Comparison of ENCODE assay signal across 17 cellular contexts in the genomic region with DNA sequence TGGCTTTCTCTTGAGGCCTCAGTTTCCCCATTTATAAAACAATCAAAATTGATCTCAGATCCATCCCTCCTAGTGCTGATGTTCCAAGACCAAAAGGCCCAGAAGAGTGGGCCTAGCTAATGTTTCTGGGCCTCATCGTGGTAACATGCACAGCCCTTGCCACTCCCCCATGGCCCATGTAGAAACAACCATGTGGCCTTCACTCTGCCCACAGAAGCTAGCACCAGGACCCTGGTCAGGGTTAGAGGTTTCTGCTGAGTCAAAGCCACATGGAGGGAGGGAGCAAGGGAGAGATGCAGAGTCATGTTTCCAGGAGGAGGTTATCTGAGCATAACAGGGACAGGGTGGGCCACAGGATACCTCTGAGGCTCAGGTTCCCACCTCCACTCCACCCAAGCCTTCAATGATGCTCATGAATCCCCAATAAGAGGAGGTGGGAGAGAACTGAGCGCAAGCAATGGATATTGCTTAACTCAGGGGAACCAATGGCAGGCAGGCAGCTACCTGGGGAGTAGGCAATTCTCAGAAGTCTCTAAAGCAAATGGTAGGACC. TPM values are rescaled to one million over a fixed set of nuclear protein-coding genes. Genes with fewer than 3 reads are reported as not detected.
DNase-seq lines count a peak whose midpoint lies in the region; ATAC-seq and TF ChIP-seq lines count a peak whose summit lies in the region.
"Had no signal": no experiment of that assay in that cellular context is flagged by ENCODE, and none has a peak within 500 bp of the region (broad histone marks: within the 10 kb centered on the region; RNA-seq: fewer than 3 reads in every experiment).

No MANE protein-coding gene starts in this region.

- peaks cover 91% of the 10 kb centered on the region for H3K36me3 Mint-ChIP-seq in activated T-helper 17 cell treated with anti-CD3 and anti-CD28 coated beads, Interleukin-2, amount 50 U/mL, for 72 hours (ENCODE audit: low read depth)

- H3K4me1 Mint-ChIP-seq in activated T-helper 17 cell treated with anti-CD3 and anti-CD28 coated beads, Interleukin-2, amount 50 U/mL, for 72 hours = peaks cover 41% of the 10 kb centered on the region

- intact Hi-C loops in thyroid gland (cut with DNase I) = no loop called here
- intact Hi-C loops in tibial artery (cut with DNase I; ENCODE audit: low total_unique reads) = no loop called here

- peaks cover 89% of the 10 kb centered on the region for H3K79me2 ChIP-seq in DOHH2 (ENCODE audit: control insufficient read depth, low read length)

- no peaks in the 10 kb centered on the region for H3K27me3 ChIP-seq in DOHH2 (ENCODE audit: control insufficient read depth, low read length)
- no peaks in the 10 kb centered on the region for H3K27me3 ChIP-seq in neutrophil
- no peaks in the 10 kb centered on the region for H3K27me3 ChIP-seq in thyroid gland
- H3K27me3 ChIP-seq in tibial artery = no peaks in the 10 kb centered on the region

- H3F3A ChIP-seq in DOHH2 (ENCODE audit: control insufficient read depth, insufficient read depth) = peaks cover 12% of the 10 kb centered on the region

- WGBS in thyroid gland, 2 donors = 100% methylated on average over 1 to 2 of the region's 2 CpGs

- DNase-seq in MV-4-11 (lab: John Stamatoyannopoulos, UW) = peak; percentile 40
- no peak for DNase-seq in thyroid gland
- DNase-seq in tibial artery = no peak
- no peak for DNase-seq in EL
- DNase-seq: activated effector memory CD4-positive, alpha-beta T cell treated with Interleukin-2 at 50 U/mL for 16 hours; caudate nucleus; IMR-90; NCI-H187; NCI-H510A treated with DMSO at 0.1 percent for 48 hours; right cardiac atrium; SIG-M5; WERI-Rb-1 had no signal

- H4K20me1 ChIP-seq in DOHH2 (ENCODE audit: control insufficient read depth, insufficient read depth, low read depth, low read length) = no peaks in the 10 kb centered on the region

- no peak for ATAC-seq in activated T-helper 17 cell treated with anti-CD3 and anti-CD28 coated beads, Interleukin-2, amount 50 U/mL, for 72 hours (replicated peaks)
- ATAC-seq: right cardiac atrium had no signal

- H3K4me1 ChIP-seq in DOHH2 (ENCODE audit: control insufficient read depth, low read length) = peaks cover 69% of the 10 kb centered on the region
- peaks cover 53 to 70% of the 10 kb centered on the region in 2 experiments for H3K4me1 ChIP-seq in neutrophil (ENCODE audit: control insufficient read depth in 1 of 2, insufficient read depth in 1 of 2, low read depth in 1 of 2, low read length in 1 of 2)
- H3K4me1 ChIP-seq in thyroid gland = no peaks in the 10 kb centered on the region
- H3K4me1 ChIP-seq in tibial artery = peaks cover 0 to 13% (median 5%) of the 10 kb centered on the region in 4 donors

- H3K4me3 Mint-ChIP-seq in activated T-helper 17 cell treated with anti-CD3 and anti-CD28 coated beads, Interleukin-2, amount 50 U/mL, for 72 hours = peak overlapping the region; percentile 93
- H3K4me3 Mint-ChIP-seq: neural crest cell had no signal

- H3K9me3 ChIP-seq in DOHH2 (ENCODE audit: control insufficient read depth, insufficient read depth, low read length) (no peaks in the 10 kb centered on the region), neutrophil (no peaks in the 10 kb centered on the region), thyroid gland (no peaks in the 10 kb centered on the region), tibial artery (no peaks in the 10 kb centered on the region)

- H3K9me2 ChIP-seq in DOHH2 (replicated peaks; ENCODE audit: control insufficient read depth, low read length) = no peaks in the 10 kb centered on the region

- H3K4me3 ChIP-seq in DOHH2 (ENCODE audit: low read length) = peak overlapping the region; percentile 71
- H3K4me3 ChIP-seq in neutrophil (ENCODE audit: low read depth in 1 of 2, low read length in 1 of 2) = peak overlapping the region; percentile 38 to 46
- H3K4me3 ChIP-seq in thyroid gland (replicated peaks in 1 of 3) = no peak overlapping the region
- no peak overlapping the region for H3K4me3 ChIP-seq in tibial artery

- H3K4me2 ChIP-seq in DOHH2 (ENCODE audit: low read length) = peak overlapping the region; percentile 93

- H3K36me3 ChIP-seq in DOHH2 (ENCODE audit: control insufficient read depth, low read length) (peaks cover 55% of the 10 kb centered on the region), neutrophil (peaks cover 4% of the 10 kb centered on the region), thyroid gland (no peaks in the 10 kb centered on the region), tibial artery (peaks cover 0 to 31% (median 0%) of the 10 kb centered on the region in 3 donors)

- no peak for TF ChIP-seq CTCF in DOHH2 (IDR thresholded peaks at IDR 0.05; ENCODE audit: low read depth, low read length, poor library complexity, severe bottlenecking)
- no peak for TF ChIP-seq CTCF in neutrophil (IDR thresholded peaks at IDR 0.05)
- TF ChIP-seq CTCF in thyroid gland (IDR thresholded peaks at IDR 0.05) = no peak
- TF ChIP-seq CTCF in tibial artery (IDR thresholded peaks at IDR 0.05) = no peak

- peak overlapping the region; percentile 96 for H3K27ac Mint-ChIP-seq in activated T-helper 17 cell treated with anti-CD3 and anti-CD28 coated beads, Interleukin-2, amount 50 U/mL, for 72 hours

- TF ChIP-seq POLR2A in thyroid gland (IDR thresholded peaks at IDR 0.05) = no peak

- H3K9me3 Mint-ChIP-seq in activated T-helper 17 cell treated with anti-CD3 and anti-CD28 coated beads, Interleukin-2, amount 50 U/mL, for 72 hours = no peaks in the 10 kb centered on the region
- H3K9me3 Mint-ChIP-seq: neural crest cell had no signal

- H3K27me3 Mint-ChIP-seq in activated T-helper 17 cell treated with anti-CD3 and anti-CD28 coated beads, Interleukin-2, amount 50 U/mL, for 72 hours = no peaks in the 10 kb centered on the region

- H3K27ac ChIP-seq in DOHH2 (ENCODE audit: low read depth, low read length) = peak overlapping the region; percentile 98
- H3K27ac ChIP-seq in neutrophil = peak overlapping the region; percentile 99
- H3K27ac ChIP-seq in thyroid gland = no peak overlapping the region
- no peak overlapping the region for H3K27ac ChIP-seq in tibial artery
- H3K27ac ChIP-seq: epithelial cell of prostate, WERI-Rb-1 had no signal

RNA-seq across cellular contexts. Expression of a gene that starts 16.9 kb away (rescaled TPM):
- total RNA-seq in activated T-helper 17 cell treated with anti-CD3 and anti-CD28 coated beads, Interleukin-2, amount 50 U/mL, for 72 hours = 100 to 1,000 TPM in 1 of 2 donors, 10 to 100 TPM in 1; 67.1 to 111 TPM
- 10 to 100 TPM; 33.9 to 52.4 (median 43.3) TPM for total RNA-seq in thyroid gland

RNA-seq across cellular contexts. Expression of a gene that starts 21.7 kb away (rescaled TPM):
- total RNA-seq in activated T-helper 17 cell treated with anti-CD3 and anti-CD28 coated beads, Interleukin-2, amount 50 U/mL, for 72 hours = 100 to 1,000 TPM; 350 to 648 TPM
- 10 to 100 TPM in 1 of 4 donors, 1 to 10 TPM in 3; 4.8 to 12.1 (median 5.9) TPM for total RNA-seq in thyroid gland

RNA-seq across cellular contexts. Expression of a gene that starts 29.0 kb away (rescaled TPM):
- 10 to 100 TPM; 24.6 to 32.8 TPM for total RNA-seq in activated T-helper 17 cell treated with anti-CD3 and anti-CD28 coated beads, Interleukin-2, amount 50 U/mL, for 72 hours
- 10 to 100 TPM; 26.9 to 47.8 (median 32.3) TPM for total RNA-seq in thyroid gland

RNA-seq across cellular contexts. Expression of a gene that starts 31.2 kb away (rescaled TPM):
- 10 to 100 TPM in 1 of 2 donors, 1 to 10 TPM in 1; 7.2 to 16.8 TPM for total RNA-seq in activated T-helper 17 cell treated with anti-CD3 and anti-CD28 coated beads, Interleukin-2, amount 50 U/mL, for 72 hours
- 1 to 10 TPM in 3 of 4 donors, under 1 TPM in 1; 0.54 to 1.6 (median 1.1) TPM for total RNA-seq in thyroid gland

RNA-seq across cellular contexts. Expression of a gene that starts 42.8 kb away (rescaled TPM):
- 10 to 100 TPM; 62.6 to 95.7 TPM for total RNA-seq in activated T-helper 17 cell treated with anti-CD3 and anti-CD28 coated beads, Interleukin-2, amount 50 U/mL, for 72 hours
- total RNA-seq in thyroid gland = 10 to 100 TPM; 52.4 to 76.2 (median 57.2) TPM

Comparison
In these comparisons a context has a peak if more than half of its experiments do, and no peak if none do; other contexts are left out.
1. H3K27ac ChIP-seq: peak in DOHH2 (single experiment) and neutrophil (single experiment); none in thyroid gland (0 of 3) and tibial artery (0 of 2).
2. H3K4me3 ChIP-seq: peak in DOHH2 (single experiment) and neutrophil (2 of 2); none in thyroid gland (0 of 3) and tibial artery (0 of 2).
3. RNA of a gene that starts 21.7 kb away (total RNA-seq): 350 to 648 TPM in activated T-helper 17 cell treated with anti-CD3 and anti-CD28 coated beads, Interleukin-2, amount 50 U/mL, for 72 hours; 4.8 to 12.1 TPM in thyroid gland; every median in the first group is over 10 times any median in the second.